ENCODE assay signal across 22 cellular contexts in genomic region chrX:108019382-108019857, GRCh38. TPM values are rescaled to one million over a fixed set of nuclear protein-coding genes. Genes with fewer than 3 reads are reported as not detected.
A peak's percentile ranks its signal among the peaks of the same experiment; 100 is the strongest.
DNase-seq lines count a peak whose midpoint lies in the region; ATAC-seq lines count a peak whose summit lies in the region.
"Had no signal": no experiment of that assay in that cellular context is flagged by ENCODE, and none has a peak within 500 bp of the region (broad histone marks: within the 10 kb centered on the region; RNA-seq: fewer than 3 reads in every experiment).

No MANE protein-coding gene starts in this region.

- POLR2A ChIA-PET in T-cell (lab: Charles Lee), result interaction anchor here in 1 of 2 donors (0.6 kb wide), 1 partner anchor 1034 kb away, joined by 3 read pairs; no protein-coding TSS in a partner anchor

- DNase-seq in activated naive CD4-positive, alpha-beta T cell treated with anti-CD3 and anti-CD28 coated beads, Interleukin-2, amount 10 ng/mL, durations not matched to agents 7 days and 5 days, result peak; percentile 23
- no peak for DNase-seq in activated naive CD4-positive, alpha-beta T cell treated with anti-CD3 and anti-CD28 coated beads, Interleukin-2, amount 50 U/mL, for 16 hours
- DNase-seq in T-cell (peak in 8 of 34 experiments; percentile 5 to 25 (median 18)), NCI-H2029 treated with DMSO at 0.1 percent for 48 hours (lab: John Stamatoyannopoulos, UW) (no peak), NCI-H748 treated with DMSO at 0.1 percent for 48 hours (lab: John Stamatoyannopoulos, UW) (no peak)
- DNase-seq in activated T-helper 2 cell treated with anti-CD3 and anti-CD28 coated beads, Interferon-gamma antibody, Interleukin-2, Interleukin-4, amounts not matched to agents 10 μg/mL and 5 μg/mL and 100 μg/mL, durations not matched to agents 14 hours and 24 hours and 36 hours (ENCODE audit: low spot score), result no peak
- DNase-seq in stimulated activated naive CD8-positive, alpha-beta T cell treated with anti-CD3 and anti-CD28 coated beads, Interleukin-15, amount 100 ng/mL, for 72 hours, result no peak
- DNase-seq: adrenal gland, cortex of kidney, heart left ventricle, NCI-H1436 treated with DMSO at 0.1 percent for 48 hours, NCI-H2171 treated with DMSO at 0.1 percent for 48 hours, NCI-H69, nephron progenitor cell, posterior cingulate gyrus, SIG-M5 had no signal

- H3K4me3 Mint-ChIP-seq in activated naive CD4-positive, alpha-beta T cell treated with anti-CD3 and anti-CD28 coated beads, Interleukin-2, amount 10 ng/mL, durations not matched to agents 7 days and 5 days, result peak overlapping the region; percentile 78
- H3K4me3 Mint-ChIP-seq in T-cell, result peak overlapping the region; percentile 85 to 89 (median 88)
- H3K4me3 Mint-ChIP-seq in activated T-helper 2 cell treated with anti-CD3 and anti-CD28 coated beads, Interferon-gamma antibody, Interleukin-2, Interleukin-4, amounts not matched to agents 10 μg/mL and 5 μg/mL and 100 μg/mL, durations not matched to agents 14 hours and 24 hours and 36 hours (ENCODE audit: low read depth), result peak overlapping the region; percentile 59
- peak overlapping the region; percentile 12 to 84 for H3K4me3 Mint-ChIP-seq in stimulated activated naive CD8-positive, alpha-beta T cell treated with anti-CD3 and anti-CD28 coated beads, Interleukin-15, amount 100 ng/mL, for 72 hours
- H3K4me3 Mint-ChIP-seq: nephron progenitor cell, WTC11 had no signal

- intact Hi-C loops in activated T-helper 2 cell treated with anti-CD3 and anti-CD28 coated beads, Interferon-gamma antibody, Interleukin-2, Interleukin-4, amounts not matched to agents 10 μg/mL and 5 μg/mL and 100 μg/mL, durations not matched to agents 14 hours and 24 hours and 36 hours (cut with micrococcal nuclease), result no loop called here

- CTCF ChIA-PET in activated naive CD4-positive, alpha-beta T cell treated with anti-CD3 and anti-CD28 coated beads, Interleukin-2, amount 10 ng/mL, durations not matched to agents 7 days and 5 days (lab: Charles Lee), result no interaction called here
- CTCF ChIA-PET in T-cell (lab: Charles Lee), result interaction anchor here (0.6 to 1.4 kb wide), 3 partner anchors 17 to 1608 kb away, joined by 3 to 4 read pairs (median 3); no protein-coding TSS in a partner anchor

- peaks cover 8% of the 10 kb centered on the region for H3K9me3 Mint-ChIP-seq in activated naive CD4-positive, alpha-beta T cell treated with anti-CD3 and anti-CD28 coated beads, Interleukin-2, amount 10 ng/mL, durations not matched to agents 7 days and 5 days
- H3K9me3 Mint-ChIP-seq in T-cell, result peaks cover 0 to 2% (median under 1%) of the 10 kb centered on the region in 3 donors
- no peaks in the 10 kb centered on the region for H3K9me3 Mint-ChIP-seq in activated T-helper 2 cell treated with anti-CD3 and anti-CD28 coated beads, Interferon-gamma antibody, Interleukin-2, Interleukin-4, amounts not matched to agents 10 μg/mL and 5 μg/mL and 100 μg/mL, durations not matched to agents 14 hours and 24 hours and 36 hours
- H3K9me3 Mint-ChIP-seq in stimulated activated naive CD8-positive, alpha-beta T cell treated with anti-CD3 and anti-CD28 coated beads, Interleukin-15, amount 100 ng/mL, for 72 hours, result peaks cover under 1 to 7% of the 10 kb centered on the region in 2 donors

- no peaks in the 10 kb centered on the region for H3K27me3 Mint-ChIP-seq in activated naive CD4-positive, alpha-beta T cell treated with anti-CD3 and anti-CD28 coated beads, Interleukin-2, amount 10 ng/mL, durations not matched to agents 7 days and 5 days
- peaks cover 0 to 6% of the 10 kb centered on the region in 2 donors for H3K27me3 Mint-ChIP-seq in T-cell
- H3K27me3 Mint-ChIP-seq in activated T-helper 2 cell treated with anti-CD3 and anti-CD28 coated beads, Interferon-gamma antibody, Interleukin-2, Interleukin-4, amounts not matched to agents 10 μg/mL and 5 μg/mL and 100 μg/mL, durations not matched to agents 14 hours and 24 hours and 36 hours (ENCODE audit: low read depth), result peaks cover 4% of the 10 kb centered on the region
- no peaks in the 10 kb centered on the region for H3K27me3 Mint-ChIP-seq in stimulated activated naive CD8-positive, alpha-beta T cell treated with anti-CD3 and anti-CD28 coated beads, Interleukin-15, amount 100 ng/mL, for 72 hours

- peak overlapping the region; percentile 94 for H3K27ac Mint-ChIP-seq in activated naive CD4-positive, alpha-beta T cell treated with anti-CD3 and anti-CD28 coated beads, Interleukin-2, amount 10 ng/mL, durations not matched to agents 7 days and 5 days
- peak overlapping the region; percentile 94 to 98 for H3K27ac Mint-ChIP-seq in T-cell
- no peak overlapping the region for H3K27ac Mint-ChIP-seq in activated T-helper 2 cell treated with anti-CD3 and anti-CD28 coated beads, Interferon-gamma antibody, Interleukin-2, Interleukin-4, amounts not matched to agents 10 μg/mL and 5 μg/mL and 100 μg/mL, durations not matched to agents 14 hours and 24 hours and 36 hours
- no peak overlapping the region for H3K27ac Mint-ChIP-seq in stimulated activated naive CD8-positive, alpha-beta T cell treated with anti-CD3 and anti-CD28 coated beads, Interleukin-15, amount 100 ng/mL, for 72 hours
- H3K27ac Mint-ChIP-seq: nephron progenitor cell, WTC11 had no signal

- peak; percentile 38 to 48 (median 45) for ATAC-seq in T-cell (replicated peaks in 1 of 4)
- peak; percentile 12 for ATAC-seq in stimulated activated naive CD8-positive, alpha-beta T cell treated with anti-CD3 and anti-CD28 coated beads, Interleukin-15, amount 100 ng/mL, for 72 hours
- ATAC-seq: GM12878, left lobe of liver, WTC11 had no signal

- H3K36me3 Mint-ChIP-seq in activated naive CD4-positive, alpha-beta T cell treated with anti-CD3 and anti-CD28 coated beads, Interleukin-2, amount 10 ng/mL, durations not matched to agents 7 days and 5 days, result peaks cover 9% of the 10 kb centered on the region
- peaks cover 7% of the 10 kb centered on the region for H3K36me3 Mint-ChIP-seq in T-cell
- H3K36me3 Mint-ChIP-seq in activated T-helper 2 cell treated with anti-CD3 and anti-CD28 coated beads, Interferon-gamma antibody, Interleukin-2, Interleukin-4, amounts not matched to agents 10 μg/mL and 5 μg/mL and 100 μg/mL, durations not matched to agents 14 hours and 24 hours and 36 hours (ENCODE audit: low read depth), result no peaks in the 10 kb centered on the region
- H3K36me3 Mint-ChIP-seq: CD14-positive monocyte, WTC11 had no signal

- peaks cover 60% of the 10 kb centered on the region for H3K4me1 Mint-ChIP-seq in activated naive CD4-positive, alpha-beta T cell treated with anti-CD3 and anti-CD28 coated beads, Interleukin-2, amount 10 ng/mL, durations not matched to agents 7 days and 5 days
- peaks cover 60 to 77% (median 74%) of the 10 kb centered on the region in 3 donors for H3K4me1 Mint-ChIP-seq in T-cell
- peaks cover 32% of the 10 kb centered on the region for H3K4me1 Mint-ChIP-seq in activated T-helper 2 cell treated with anti-CD3 and anti-CD28 coated beads, Interferon-gamma antibody, Interleukin-2, Interleukin-4, amounts not matched to agents 10 μg/mL and 5 μg/mL and 100 μg/mL, durations not matched to agents 14 hours and 24 hours and 36 hours (ENCODE audit: low read depth)
- H3K4me1 Mint-ChIP-seq in stimulated activated naive CD8-positive, alpha-beta T cell treated with anti-CD3 and anti-CD28 coated beads, Interleukin-15, amount 100 ng/mL, for 72 hours, result peaks cover 52% of the 10 kb centered on the region
- H3K4me1 Mint-ChIP-seq: nephron progenitor cell had no signal

RNA-seq across cellular contexts. Expression of gene VSIG1, which starts 25.4 kb away (rescaled TPM):
- total RNA-seq in T-cell, result 10 to 100 TPM; 24.6 to 34.4 (median 32.7) TPM
- total RNA-seq in activated T-helper 2 cell treated with anti-CD3 and anti-CD28 coated beads, Interferon-gamma antibody, Interleukin-2, Interleukin-4, amounts not matched to agents 10 μg/mL and 5 μg/mL and 100 μg/mL, durations not matched to agents 14 hours and 24 hours and 36 hours, result 0.34 TPM in 1 of 2 replicates, not detected in the other
- total RNA-seq: GM12878, left lobe of liver had no signal

RNA-seq across cellular contexts. Expression of gene TEX13B, which starts 37.2 kb away (rescaled TPM):
- total RNA-seq in T-cell, result not detected
- total RNA-seq in activated T-helper 2 cell treated with anti-CD3 and anti-CD28 coated beads, Interferon-gamma antibody, Interleukin-2, Interleukin-4, amounts not matched to agents 10 μg/mL and 5 μg/mL and 100 μg/mL, durations not matched to agents 14 hours and 24 hours and 36 hours, result not detected in 2 replicates
- total RNA-seq: adrenal gland, endothelial cell of umbilical vein, GM12878, heart left ventricle, left lobe of liver, PC-3 had no signal

Comparison
In these comparisons a context has a peak if more than half of its experiments do, and no peak if none do; other contexts are left out.
1. H3K27ac Mint-ChIP-seq: peak in activated naive CD4-positive, alpha-beta T cell treated with anti-CD3 and anti-CD28 coated beads, Interleukin-2, amount 10 ng/mL, durations not matched to agents 7 days and 5 days (single experiment) and T-cell (2 of 2); none in activated T-helper 2 cell treated with anti-CD3 and anti-CD28 coated beads, Interferon-gamma antibody, Interleukin-2, Interleukin-4, amounts not matched to agents 10 μg/mL and 5 μg/mL and 100 μg/mL, durations not matched to agents 14 hours and 24 hours and 36 hours (single experiment) and stimulated activated naive CD8-positive, alpha-beta T cell treated with anti-CD3 and anti-CD28 coated beads, Interleukin-15, amount 100 ng/mL, for 72 hours (0 of 2).
2. RNA of gene VSIG1, which starts 25.4 kb away (total RNA-seq): 24.6 to 34.4 TPM in T-cell; 0.34 TPM in activated T-helper 2 cell treated with anti-CD3 and anti-CD28 coated beads, Interferon-gamma antibody, Interleukin-2, Interleukin-4, amounts not matched to agents 10 μg/mL and 5 μg/mL and 100 μg/mL, durations not matched to agents 14 hours and 24 hours and 36 hours; every median in the first group is over 10 times any median in the second.
3. Peak in every context shown above with its lines, with median percentiles within 50 percentile points of each other: H3K4me3 Mint-ChIP-seq.